10 cellular contexts compared by ENCODE assay signal in genomic region chr20:41213150-41213820, GRCh38.
DNase-seq lines count a peak whose midpoint lies in the region; ATAC-seq, FAIRE-seq and TF ChIP-seq lines count a peak whose summit lies in the region.
"Had no signal": no experiment of that assay in that cellular context is flagged by ENCODE, and none has a peak within 500 bp of the region (broad histone marks: within the 10 kb centered on the region; RNA-seq: fewer than 3 reads in every experiment).

No MANE protein-coding gene starts in this region.

- no peak overlapping the region for H2AFZ ChIP-seq in K562 (ENCODE audit: low read depth, low read length)

- DNase-seq in DMS153 (lab: John Stamatoyannopoulos, UW), result peak; percentile 68
- DNase-seq in NCI-H1105 (lab: John Stamatoyannopoulos, UW), result peak; percentile 36
- peak in 1 of 4 experiments; percentile 24 for DNase-seq in K562 (ENCODE audit: extremely low read depth in 1 of 4, low spot score in 3 of 4)
- DNase-seq in lung microvascular endothelial cell (ENCODE audit: low read depth in 2 of 2), result peak; percentile 24 to 40
- DNase-seq in NK-92 (lab: John Stamatoyannopoulos, UW; ENCODE audit: unreplicated experiment), result no peak
- DNase-seq in activated T-cell treated with anti-CD3 and anti-CD28 coated beads, Interleukin-2, amount 50 U/mL, for 4 hours, result no peak
- DNase-seq in cerebellum (ENCODE audit: low spot score), result no peak
- no peak for DNase-seq in HK-2 (ENCODE audit: unreplicated experiment)
- DNase-seq: NCI-H510A treated with DMSO at 0.1 percent for 48 hours had no signal

- H3K4me3 ChIP-seq in K562, result no peak overlapping the region

- TF ChIP-seq POLR2A in K562 (conservative IDR thresholded peaks at IDR 0.05), result no peak

- WGBS in K562 (ENCODE audit: insufficient coverage, low coverage, missing lambda C conversion rate), result 0% methylated on average over 1 of the region's 1 CpG

- no TSS peak for BruUV-seq in K562 (replicated peaks; lab: Mats Ljungman, UMichigan)

- no peaks in the 10 kb centered on the region for H3K9me3 ChIP-seq in K562 (replicated peaks; ENCODE audit: control insufficient read depth, insufficient read depth, low read depth, low read length)

- no peaks in the 10 kb centered on the region for H3K27me3 ChIP-seq in K562 (ENCODE audit: control insufficient read depth in 2 of 2, insufficient read depth in 2 of 2, low read length in 2 of 2)

- H3K36me3 Mint-ChIP-seq in activated T-cell treated with anti-CD3 and anti-CD28 coated beads, Interleukin-2, amount 50 U/mL, for 4 hours (ENCODE audit: insufficient read depth), result no peaks in the 10 kb centered on the region

- H3K36me3 ChIP-seq in K562 (ENCODE audit: control insufficient read depth, insufficient read depth, low read length), result no peaks in the 10 kb centered on the region

- intact Hi-C loops in K562 (cut with micrococcal nuclease), result no loop called here

- TF ChIP-seq RAD21 in K562 (CRISPR knock-in tag; conservative IDR thresholded peaks at IDR 0.05 in 1 of 2, IDR thresholded peaks at IDR 0.05 in 1 of 2), result no peak

- CTCF ChIA-PET in K562 (lab: Yijun Ruan, JAX; ENCODE audit: low intra/inter-chr PET ratio), result no interaction called here

- peaks cover 0 to 7% of the 10 kb centered on the region in 2 experiments; a peak in 2 of 5 replicates for H3K4me1 ChIP-seq in K562 (replicated peaks in 1 of 2; ENCODE audit: control insufficient read depth in 2 of 2, insufficient read depth in 2 of 2, low read length in 2 of 2)

- FAIRE-seq in K562 (lab: Jason Lieb, UNC), result no peak

- no peak overlapping the region for H3K9ac ChIP-seq in K562 (ENCODE audit: insufficient read depth in 1 of 2, low read depth in 2 of 2, low read length in 2 of 2)

- no peak for TF ChIP-seq CTCF in K562 (IDR thresholded peaks at IDR 0.05 in 2 of 3, conservative IDR thresholded peaks at IDR 0.05 in 1 of 3; ENCODE audit: insufficient read depth in 2 of 3, low read depth in 1 of 3, low read length in 3 of 3)

- no peaks in the 10 kb centered on the region for H3K79me2 ChIP-seq in K562 (ENCODE audit: control insufficient read depth, insufficient read depth, low read length)

- H3K4me1 Mint-ChIP-seq in activated T-cell treated with anti-CD3 and anti-CD28 coated beads, Interleukin-2, amount 50 U/mL, for 4 hours (ENCODE audit: low read depth), result peaks cover 9% of the 10 kb centered on the region

- no peak overlapping the region for H3K4me3 Mint-ChIP-seq in activated T-cell treated with anti-CD3 and anti-CD28 coated beads, Interleukin-2, amount 50 U/mL, for 4 hours
- H3K4me3 Mint-ChIP-seq: T-helper 2 cell treated with Interferon-gamma antibody and Interleukin-4, amounts not matched to agents 5 μg/mL and 100 μg/mL, for 36 hours had no signal

- H3K27me3 Mint-ChIP-seq in activated T-cell treated with anti-CD3 and anti-CD28 coated beads, Interleukin-2, amount 50 U/mL, for 4 hours (ENCODE audit: low read depth), result no peaks in the 10 kb centered on the region

- POLR2A ChIA-PET in K562 (lab: Yijun Ruan, JAX), result interaction anchor here (1.4 kb wide), 1 partner anchor 11 kb away, joined by 4 read pairs; no protein-coding TSS in a partner anchor

- peak; percentile 72 for ATAC-seq in K562
- no peak for ATAC-seq in activated T-cell treated with anti-CD3 and anti-CD28 coated beads, Interleukin-2, amount 50 U/mL, for 4 hours

- no peaks in the 10 kb centered on the region for H3K9me1 ChIP-seq in K562 (ENCODE audit: control insufficient read depth, insufficient read depth, low read length)

- H3K4me2 ChIP-seq in K562 (ENCODE audit: insufficient read depth, low read length), result no peak overlapping the region

- no peaks in the 10 kb centered on the region for H4K20me1 ChIP-seq in K562 (replicated peaks; ENCODE audit: control insufficient read depth, insufficient read depth, low read length)

- TF ChIP-seq EP300 in K562 (IDR thresholded peaks at IDR 0.05; ENCODE audit: low read length), result no peak

- in situ Hi-C loops in K562 (cut with MboI), result no loop called here

- no peaks in the 10 kb centered on the region for H3K9me3 Mint-ChIP-seq in activated T-cell treated with anti-CD3 and anti-CD28 coated beads, Interleukin-2, amount 50 U/mL, for 4 hours
- H3K9me3 Mint-ChIP-seq: T-helper 2 cell treated with Interferon-gamma antibody and Interleukin-4, amounts not matched to agents 5 μg/mL and 100 μg/mL, for 36 hours had no signal

- H3K27ac ChIP-seq in K562 (ENCODE audit: extremely low read depth, low read depth, low read length), result no peak overlapping the region

TF ChIP-seq in K562, 482 proteins besides CTCF, POLR2A, EP300 and RAD21:
- TF ChIP-seq SMARCA4 (IDR thresholded peaks at IDR 0.05), result peak; percentile 36; the same call in 1 of the 2 replicates
- TF ChIP-seq FOSL1 (tag; conservative IDR thresholded peaks at IDR 0.05), result peak; percentile 69
- TF ChIP-seq FOXA1 (IDR thresholded peaks at IDR 0.05; ENCODE audit: borderline replicate concordance), result no peak
- no peak for TF ChIP-seq LCOR (CRISPR knock-in tag; IDR thresholded peaks at IDR 0.05)
- TF ChIP-seq ATF3 (IDR thresholded peaks at IDR 0.05), result peak; percentile 70
- TF ChIP-seq ATF3 (CRISPR knock-in tag; conservative IDR thresholded peaks at IDR 0.05), result no peak
- TF ChIP-seq ZNF133 (CRISPR knock-in tag; IDR thresholded peaks at IDR 0.05), result no peak
- TF ChIP-seq PRDM10 (IDR thresholded peaks at IDR 0.05; ENCODE audit: partially characterized antibody), result peak; percentile 94
- peak; percentile 18; the same call in 1 of the 2 replicates for TF ChIP-seq RFX1 (IDR thresholded peaks at IDR 0.05)
- peak; percentile 31; the same call in 1 of the 2 replicates for TF ChIP-seq DPF2 (IDR thresholded peaks at IDR 0.05)
- TF ChIP-seq STAG1 (CRISPR knock-in tag; IDR thresholded peaks at IDR 0.05; ENCODE audit: borderline replicate concordance), result no peak
- TF ChIP-seq ARID1B (IDR thresholded peaks at IDR 0.05), result peak; percentile 40
- TF ChIP-seq ZNF639 (CRISPR knock-in tag; conservative IDR thresholded peaks at IDR 0.05 in 1 of 2, IDR thresholded peaks at IDR 0.05 in 1 of 2), result no peak
- TF ChIP-seq JUND (IDR thresholded peaks at IDR 0.05; ENCODE audit: borderline replicate concordance, low read depth, low read length), result peak; percentile 88
- TF ChIP-seq JUND (tag; IDR thresholded peaks at IDR 0.05; ENCODE audit: borderline replicate concordance, low read depth, low read length), result peak; percentile 85; the same call in 2 of the 3 replicates
- TF ChIP-seq JUN (IDR thresholded peaks at IDR 0.05; ENCODE audit: borderline replicate concordance, low read depth, low read length), result peak; percentile 51; the same call in 1 of the 2 replicates
- no peak for TF ChIP-seq JUN (CRISPR knock-in tag; IDR thresholded peaks at IDR 0.05; ENCODE audit: borderline replicate concordance)
TF ChIP-seq in K562: peak in this region for 9.

Comparison
In these comparisons a context has a peak if more than half of its experiments do, and no peak if none do; other contexts are left out.
1. DNase-seq: peak in DMS153 (single experiment), NCI-H1105 (single experiment) and lung microvascular endothelial cell (2 of 2); none in NK-92 (single experiment), activated T-cell treated with anti-CD3 and anti-CD28 coated beads, Interleukin-2, amount 50 U/mL, for 4 hours (single experiment), cerebellum (single experiment) and HK-2 (single experiment).